Comparison of ENCODE assay signal across 8 cellular contexts in the genomic region with DNA sequence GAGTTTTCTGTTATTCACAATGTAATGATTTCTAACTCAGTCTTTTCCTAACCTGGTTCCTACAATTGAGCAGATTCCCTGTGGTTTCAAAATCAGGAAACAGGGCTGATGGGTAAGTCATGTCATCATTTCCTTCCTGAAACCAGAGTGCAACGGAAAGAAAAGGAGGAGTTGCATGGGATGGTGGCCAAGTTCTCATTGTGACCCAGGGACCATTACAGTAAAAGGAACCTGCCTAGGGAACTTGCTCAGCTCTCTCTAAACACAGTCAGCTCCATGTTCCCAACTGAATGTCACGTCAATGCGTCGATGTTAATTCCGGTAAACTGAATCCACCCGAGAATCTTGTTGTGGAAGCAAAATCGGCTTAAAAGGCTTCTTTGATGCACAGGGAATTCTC. TPM values are rescaled to one million over a fixed set of nuclear protein-coding genes. Genes with fewer than 3 reads are reported as not detected.
A peak's percentile ranks its signal among the peaks of the same experiment; 100 is the strongest.
DNase-seq lines count a peak whose midpoint lies in the region; ATAC-seq and TF ChIP-seq lines count a peak whose summit lies in the region.

No MANE protein-coding gene starts in this region.

- H3K36me3 Mint-ChIP-seq in activated naive CD8-positive, alpha-beta T cell treated with anti-CD3 and anti-CD28 coated beads, Interleukin-2, amount 10 ng/mL, durations not matched to agents 7 days and 5 days = no peaks in the 10 kb centered on the region
- no peaks in the 10 kb centered on the region for H3K36me3 Mint-ChIP-seq in activated naive CD8-positive, alpha-beta T cell treated with anti-CD3 and anti-CD28 coated beads for 36 hours

- H3K4me1 ChIP-seq in breast epithelium = no peaks in the 10 kb centered on the region
- H3K4me1 ChIP-seq in lower lobe of right lung = peaks cover 23% of the 10 kb centered on the region
- no peaks in the 10 kb centered on the region for H3K4me1 ChIP-seq in uterus

- H3K27me3 Mint-ChIP-seq in activated naive CD8-positive, alpha-beta T cell treated with anti-CD3 and anti-CD28 coated beads, Interleukin-2, amount 10 ng/mL, durations not matched to agents 7 days and 5 days = peaks cover 25% of the 10 kb centered on the region
- peaks cover 49% of the 10 kb centered on the region for H3K27me3 Mint-ChIP-seq in activated naive CD8-positive, alpha-beta T cell treated with anti-CD3 and anti-CD28 coated beads for 36 hours

- H3K9me3 Mint-ChIP-seq in activated naive CD8-positive, alpha-beta T cell treated with anti-CD3 and anti-CD28 coated beads, Interleukin-2, amount 10 ng/mL, durations not matched to agents 7 days and 5 days = no peaks in the 10 kb centered on the region
- H3K9me3 Mint-ChIP-seq in activated naive CD8-positive, alpha-beta T cell treated with anti-CD3 and anti-CD28 coated beads for 36 hours = no peaks in the 10 kb centered on the region

- H3K9me3 ChIP-seq in breast epithelium (no peaks in the 10 kb centered on the region), lower lobe of right lung (no peaks in the 10 kb centered on the region), uterus (no peaks in the 10 kb centered on the region)

- no peak for DNase-seq in activated naive CD8-positive, alpha-beta T cell treated with anti-CD3 and anti-CD28 coated beads, Interleukin-2, amount 10 ng/mL, durations not matched to agents 7 days and 5 days
- DNase-seq in activated naive CD8-positive, alpha-beta T cell treated with anti-CD3 and anti-CD28 coated beads for 36 hours = no peak
- DNase-seq in breast epithelium (ENCODE audit: low spot score in 2 of 2) = no peak
- DNase-seq in lower lobe of right lung = no peak
- peak in 1 of 2 donors; percentile 73 for DNase-seq in uterus
- DNase-seq in NCI-H345 treated with DMSO at 0.1 percent for 48 hours (lab: John Stamatoyannopoulos, UW; ENCODE audit: unreplicated experiment) = no peak
- DNase-seq in SHP77 treated with DMSO at 0.1 percent for 48 hours (lab: John Stamatoyannopoulos, UW) = no peak

- H3K4me1 Mint-ChIP-seq in activated naive CD8-positive, alpha-beta T cell treated with anti-CD3 and anti-CD28 coated beads, Interleukin-2, amount 10 ng/mL, durations not matched to agents 7 days and 5 days = peaks cover 10% of the 10 kb centered on the region
- peaks cover 5% of the 10 kb centered on the region for H3K4me1 Mint-ChIP-seq in activated naive CD8-positive, alpha-beta T cell treated with anti-CD3 and anti-CD28 coated beads for 36 hours

- TF ChIP-seq POLR2A in breast epithelium (IDR thresholded peaks at IDR 0.05) (no peak), uterus (IDR thresholded peaks at IDR 0.05) (no peak)

- no peak for ATAC-seq in activated naive CD8-positive, alpha-beta T cell treated with anti-CD3 and anti-CD28 coated beads, Interleukin-2, amount 10 ng/mL, durations not matched to agents 7 days and 5 days (ENCODE audit: low read depth)
- peak; percentile 86 to 87 for ATAC-seq in lower lobe of right lung
- ATAC-seq in GM21515 (IDR thresholded peaks at IDR 0.05; ENCODE audit: unreplicated experiment) = no peak

- peak overlapping the region; percentile 45 for H3K4me3 Mint-ChIP-seq in activated naive CD8-positive, alpha-beta T cell treated with anti-CD3 and anti-CD28 coated beads, Interleukin-2, amount 10 ng/mL, durations not matched to agents 7 days and 5 days
- H3K4me3 Mint-ChIP-seq in activated naive CD8-positive, alpha-beta T cell treated with anti-CD3 and anti-CD28 coated beads for 36 hours = no peak overlapping the region

- POLR2A ChIA-PET in activated naive CD8-positive, alpha-beta T cell treated with anti-CD3 and anti-CD28 coated beads, Interleukin-2, amount 10 ng/mL, durations not matched to agents 7 days and 5 days (lab: Charles Lee) = no interaction called here

- H3K27me3 ChIP-seq in breast epithelium = no peaks in the 10 kb centered on the region
- H3K27me3 ChIP-seq in lower lobe of right lung (ENCODE audit: low read depth) = no peaks in the 10 kb centered on the region
- H3K27me3 ChIP-seq in uterus = no peaks in the 10 kb centered on the region

- no peak for TF ChIP-seq CTCF in breast epithelium (IDR thresholded peaks at IDR 0.05)
- TF ChIP-seq CTCF in lower lobe of right lung (IDR thresholded peaks at IDR 0.05) = no peak
- TF ChIP-seq CTCF in uterus (IDR thresholded peaks at IDR 0.05) = no peak

- H3K27ac ChIP-seq in breast epithelium (peak overlapping the region; percentile 62 to 77), lower lobe of right lung (peak overlapping the region; percentile 79), uterus (peak overlapping the region; percentile 60 to 75)

- peak overlapping the region; percentile 24 to 48 (median 32) for H3K4me3 ChIP-seq in breast epithelium
- peak overlapping the region; percentile 9 for H3K4me3 ChIP-seq in lower lobe of right lung
- no peak overlapping the region for H3K4me3 ChIP-seq in uterus

- no peak overlapping the region for H3K27ac Mint-ChIP-seq in activated naive CD8-positive, alpha-beta T cell treated with anti-CD3 and anti-CD28 coated beads, Interleukin-2, amount 10 ng/mL, durations not matched to agents 7 days and 5 days
- H3K27ac Mint-ChIP-seq in activated naive CD8-positive, alpha-beta T cell treated with anti-CD3 and anti-CD28 coated beads for 36 hours = no peak overlapping the region

- intact Hi-C loops in breast epithelium (cut with DNase I; ENCODE audit: low total_unique reads) (no loop called here), lower lobe of right lung (cut with DNase I) (no loop called here), uterus (cut with DNase I; ENCODE audit: low total_unique reads) (no loop called here)

- H3K36me3 ChIP-seq in breast epithelium (no peaks in the 10 kb centered on the region), lower lobe of right lung (no peaks in the 10 kb centered on the region), uterus (no peaks in the 10 kb centered on the region)

RNA-seq across cellular contexts. Expression of gene LGI2, which starts 51.2 kb away (rescaled TPM):
- not detected for total RNA-seq in activated naive CD8-positive, alpha-beta T cell treated with anti-CD3 and anti-CD28 coated beads, Interleukin-2, amount 10 ng/mL, durations not matched to agents 7 days and 5 days
- total RNA-seq in activated naive CD8-positive, alpha-beta T cell treated with anti-CD3 and anti-CD28 coated beads for 36 hours = not detected
- total RNA-seq in breast epithelium (1 to 10 TPM in 2 of 3 donors, under 1 TPM in 1; 0.33 to 2.2 (median 1.2) TPM), lower lobe of right lung (1.3 TPM), uterus (10 to 100 TPM in 2 of 4 donors, 1 to 10 TPM in 2; 2.3 to 23.7 (median 14.0) TPM)

Comparison
In these comparisons a context has a peak if more than half of its experiments do, and no peak if none do; other contexts are left out.
1. ATAC-seq: peak in lower lobe of right lung (2 of 2); none in activated naive CD8-positive, alpha-beta T cell treated with anti-CD3 and anti-CD28 coated beads, Interleukin-2, amount 10 ng/mL, durations not matched to agents 7 days and 5 days (single experiment) and GM21515 (single experiment).
2. H3K4me3 ChIP-seq: peak in breast epithelium (3 of 3) and lower lobe of right lung (single experiment); none in uterus (0 of 2).
3. Peak in every context shown above with its lines, with median percentiles within 50 percentile points of each other: H3K27ac ChIP-seq.